In the genomic region with DNA sequence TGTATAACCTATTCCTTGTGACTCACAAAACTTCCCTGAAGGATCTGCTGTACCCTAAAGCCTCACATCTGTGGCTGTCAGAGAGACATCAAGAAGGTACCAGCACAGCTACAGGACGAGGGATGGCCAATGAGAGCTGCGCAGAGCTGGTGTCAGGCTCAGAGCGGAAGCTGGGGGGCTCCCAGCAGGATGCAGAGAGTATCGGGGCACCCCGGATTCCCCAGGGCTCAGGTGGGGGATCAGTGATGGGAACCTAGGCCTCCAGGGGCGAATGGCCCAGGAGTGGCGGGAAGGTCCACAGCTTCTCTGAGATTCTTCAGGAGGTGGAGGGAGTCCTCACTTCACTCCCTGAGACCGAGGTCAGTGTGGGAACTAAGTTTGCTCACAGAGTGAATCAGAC, we compare ENCODE assay signal across 25 cellular contexts. TPM values are rescaled to one million over a fixed set of nuclear protein-coding genes. Genes with fewer than 3 reads are reported as not detected.
"Had no signal": no experiment of that assay in that cellular context is flagged by ENCODE, and none has a peak within 500 bp of the region (broad histone marks: within the 10 kb centered on the region; RNA-seq: fewer than 3 reads in every experiment).

No MANE protein-coding gene starts in this region.

- DNase-seq: activated CD4-positive, alpha-beta memory T cell treated with anti-CD3 and anti-CD28 coated beads for 36 hours; activated CD4-positive, alpha-beta T cell treated with anti-CD3 and anti-CD28 coated beads for 4 hours; activated CD4-positive, alpha-beta T cell treated with anti-CD3 and anti-CD28 coated beads, Interleukin-2, amount 50 U/mL, for 1 hour; activated CD4-positive, CD25-positive, alpha-beta regulatory T cell treated with anti-CD3 and anti-CD28 coated beads, Interleukin-2, amount 50 U/mL, for 72 hours; activated CD8-positive, alpha-beta memory T cell treated with anti-CD3 and anti-CD28 coated beads, Interleukin-2, amount 50 U/mL, for 4 hours; activated gamma-delta T cell treated with Interleukin-2 at 50 U/mL for 16 hours; activated naive CD4-positive, alpha-beta T cell treated with anti-CD3 and anti-CD28 coated beads for 36 hours; activated naive CD8-positive, alpha-beta T cell treated with anti-CD3 and anti-CD28 coated beads, Interleukin-2, amount 50 U/mL, for 24 hours; activated T-cell treated with anti-CD3 and anti-CD28 coated beads for 4 hours; activated T-cell treated with anti-CD3 and anti-CD28 coated beads, Interleukin-2, amount 50 U/mL, for 4 hours; anterior cingulate cortex; IMR-90; NCI-H1105; NCI-H1417 treated with DMSO at 0.1 percent for 48 hours; NCI-H187 treated with DMSO at 0.1 percent for 48 hours; NCI-H2081; NCI-H226; NCI-H446 treated with DMSO at 0.1 percent for 48 hours; NCI-H524; SHP77; SJCRH30; SK-N-SH had no signal

- H3K36me3 ChIP-seq: SJCRH30 had no signal

- H3K4me1 ChIP-seq: SJCRH30 had no signal

- H3K4me3 ChIP-seq: K562, SJCRH30 had no signal

- H3K4me2 ChIP-seq: SK-N-SH had no signal

- H3K27ac ChIP-seq: SJCRH30 had no signal

- H3K9me3 ChIP-seq: SJCRH30, SK-N-SH had no signal

RNA-seq across cellular contexts. Expression of gene SMOC2, which starts 30.9 kb away (rescaled TPM):
- total RNA-seq: activated CD4-positive, alpha-beta memory T cell treated with anti-CD3 and anti-CD28 coated beads for 36 hours; activated naive CD4-positive, alpha-beta T cell treated with anti-CD3 and anti-CD28 coated beads for 36 hours; activated T-helper 1 cell treated with anti-CD3 and anti-CD28 coated beads, Interleukin-12 subunit alpha, Interleukin-12 subunit beta, Interleukin-2, Interleukin-4 antibody, amounts not matched to agents 30 ng/mL and 10 ng/mL and 1 ng/mL, durations not matched to agents 14 hours and 24 hours and 36 hours; IMR-90; RPMI7951; SJCRH30 had no signal
- polyA plus RNA-seq: IMR-90, SK-N-SH had no signal
